Comparison of ENCODE assay signal across 23 cellular contexts in the genomic region with DNA sequence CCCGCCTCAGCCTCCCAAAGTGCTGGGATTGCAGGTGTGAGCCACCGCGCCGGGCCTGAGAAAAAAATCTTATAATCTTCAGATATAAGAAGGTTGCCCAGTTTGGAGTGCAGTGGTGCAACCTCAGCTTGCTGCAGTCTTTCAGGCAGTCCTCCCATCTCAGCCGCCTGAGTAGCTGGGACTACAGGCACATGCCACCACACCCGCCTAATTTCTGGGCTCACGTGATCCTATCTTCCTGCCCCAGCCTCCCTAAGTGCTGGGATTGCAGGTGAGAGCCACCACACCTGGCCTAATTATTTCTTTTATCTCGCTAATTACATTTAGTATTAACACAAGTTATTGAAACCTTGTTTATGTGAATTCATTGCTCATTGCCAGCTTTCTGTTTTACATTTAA.
"Had no signal": no experiment of that assay in that cellular context is flagged by ENCODE, and none has a peak within 500 bp of the region (broad histone marks: within the 10 kb centered on the region; RNA-seq: fewer than 3 reads in every experiment).

No MANE protein-coding gene starts in this region.

- H3K9me3 ChIP-seq: gastrocnemius medialis, testis had no signal

- H3K4me3 Mint-ChIP-seq: activated naive CD4-positive, alpha-beta T cell treated with anti-CD3 and anti-CD28 coated beads, Interleukin-2, amount 10 ng/mL, durations not matched to agents 7 days and 5 days; nephron progenitor cell; stimulated activated effector memory CD8-positive, alpha-beta T cell treated with anti-CD3 and anti-CD28 coated beads, Interleukin-12 subunit alpha, Interleukin-12 subunit beta, amount 100 ng/mL, for 72 hours; T-cell had no signal

- ATAC-seq: esophagus mucosa; gastrocnemius medialis; left lung; psoas muscle; right cardiac atrium; SK-N-SH treated with all-trans-retinoic acid at 6 μM for 48 hours; stimulated activated effector memory CD8-positive, alpha-beta T cell treated with anti-CD3 and anti-CD28 coated beads, Interleukin-12 subunit alpha, Interleukin-12 subunit beta, amount 100 ng/mL, for 72 hours; T-cell had no signal

- H3K27ac ChIP-seq: adrenal gland, breast epithelium, gastrocnemius medialis, psoas muscle, skin epidermis, testis had no signal

- H3K4me3 ChIP-seq: adrenal gland, breast epithelium, gastrocnemius medialis, left lung, psoas muscle, skin epidermis, testis, upper lobe of left lung had no signal

- DNase-seq: activated CD4-positive, alpha-beta T cell treated with anti-CD3 and anti-CD28 coated beads for 1 hour; activated CD4-positive, alpha-beta T cell treated with anti-CD3 and anti-CD28 coated beads, Interleukin-2, amount 50 U/mL, for 48 hours; activated naive CD4-positive, alpha-beta T cell treated with anti-CD3 and anti-CD28 coated beads, Interleukin-2, amount 10 ng/mL, durations not matched to agents 7 days and 5 days; adrenal gland; cortex of kidney; gastrocnemius medialis; head of caudate nucleus; left lung; mammary epithelial cell; nephron progenitor cell; occipital lobe; psoas muscle; right cardiac atrium; stimulated activated CD4-positive, alpha-beta T cell treated with anti-CD3 and anti-CD28 coated beads, Interleukin-4, amount 100 ng/mL, for 1 hour; T-cell; T1000; testis; upper lobe of left lung had no signal

- H3K27ac Mint-ChIP-seq: activated naive CD4-positive, alpha-beta T cell treated with anti-CD3 and anti-CD28 coated beads, Interleukin-2, amount 10 ng/mL, durations not matched to agents 7 days and 5 days; stimulated activated effector memory CD8-positive, alpha-beta T cell treated with anti-CD3 and anti-CD28 coated beads, Interleukin-12 subunit alpha, Interleukin-12 subunit beta, amount 100 ng/mL, for 72 hours had no signal

- H3K27me3 ChIP-seq: adrenal gland, breast epithelium, gastrocnemius medialis, left lung, testis, upper lobe of left lung had no signal

- H3K4me1 ChIP-seq: breast epithelium, testis had no signal

- H3K4me1 Mint-ChIP-seq: nephron progenitor cell had no signal

- H3K36me3 ChIP-seq: adrenal gland, breast epithelium had no signal

- H3K9me3 Mint-ChIP-seq: stimulated activated effector memory CD8-positive, alpha-beta T cell treated with anti-CD3 and anti-CD28 coated beads, Interleukin-12 subunit alpha, Interleukin-12 subunit beta, amount 100 ng/mL, for 72 hours had no signal

- H3K27me3 Mint-ChIP-seq: activated naive CD4-positive, alpha-beta T cell treated with anti-CD3 and anti-CD28 coated beads, Interleukin-2, amount 10 ng/mL, durations not matched to agents 7 days and 5 days; T-cell had no signal
